In genomic region chr13:25114220-25114619, GRCh38 we compare ENCODE assay signal across 8 cellular contexts. TPM values are rescaled to one million over a fixed set of nuclear protein-coding genes. Genes with fewer than 3 reads are reported as not detected.
DNase-seq lines count a peak whose midpoint lies in the region; ATAC-seq, FAIRE-seq and TF ChIP-seq lines count a peak whose summit lies in the region.

No MANE protein-coding gene starts in this region.

- no peak overlapping the region for H3K27ac ChIP-seq in ascending aorta
- no peak overlapping the region for H3K27ac ChIP-seq in right atrium auricular region

- H3K4me3 ChIP-seq in ascending aorta = no peak overlapping the region
- H3K4me3 ChIP-seq in right atrium auricular region = no peak overlapping the region

- peak; percentile 36 for FAIRE-seq in H54 (lab: Jason Lieb, UNC)

- ATAC-seq in sciatic nerve (peak; percentile 64), HG02981 (IDR thresholded peaks at IDR 0.05; ENCODE audit: unreplicated experiment) (no peak)

- intact Hi-C loops in ascending aorta (cut with DNase I) (loop anchor here (10.0 kb wide), 1 partner anchor 119 kb away; no protein-coding TSS in a partner anchor), sciatic nerve (cut with DNase I) (no loop called here)

- TF ChIP-seq POLR2A in H54 (IDR thresholded peaks at IDR 0.05; ENCODE audit: low read depth, low read length) = no peak

- H3K27me3 ChIP-seq in ascending aorta (no peaks in the 10 kb centered on the region), right atrium auricular region (no peaks in the 10 kb centered on the region)

- H3K9me3 ChIP-seq in ascending aorta (no peaks in the 10 kb centered on the region), right atrium auricular region (no peaks in the 10 kb centered on the region)

- DNase-seq in Daoy (ENCODE audit: low read depth) (peak; percentile 78), H54 (ENCODE audit: insufficient read length, low spot score) (peak; percentile 38), NCI-H1105 treated with DMSO at 0.1 percent for 48 hours (lab: John Stamatoyannopoulos, UW) (peak; percentile 57), SW 1271 (lab: John Stamatoyannopoulos, UW) (peak; percentile 40 to 60), ascending aorta (ENCODE audit: low spot score in 2 of 2) (peak in 1 of 2 donors; percentile 65), right atrium auricular region (ENCODE audit: low spot score) (peak; percentile 64), sciatic nerve (ENCODE audit: low spot score) (peak; percentile 76)

- peak; percentile 15 to 65 (median 60) for TF ChIP-seq CTCF in ascending aorta (IDR thresholded peaks at IDR 0.05)
- peak; percentile 59 to 83 for TF ChIP-seq CTCF in right atrium auricular region (IDR thresholded peaks at IDR 0.05)

- H3K36me3 ChIP-seq in ascending aorta = no peaks in the 10 kb centered on the region
- no peaks in the 10 kb centered on the region for H3K36me3 ChIP-seq in right atrium auricular region

- H3K4me1 ChIP-seq in ascending aorta (no peaks in the 10 kb centered on the region), right atrium auricular region (no peaks in the 10 kb centered on the region)

RNA-seq across cellular contexts. Expression of gene PABPC3, which starts 18.3 kb away (rescaled TPM):
- 0.63 TPM in 1 of 2 replicates, not detected in the other for total RNA-seq in Daoy (2014; rRNA removed; shearing (Covaris generic))
- total RNA-seq in ascending aorta (not detected), right atrium auricular region (not detected), sciatic nerve (0.13 TPM)

RNA-seq across cellular contexts. Expression of gene AMER2, which starts 57.9 kb away (rescaled TPM):
- total RNA-seq in Daoy (2014; rRNA removed; shearing (Covaris generic)) = 0.40 TPM in 1 of 2 replicates, not detected in the other
- total RNA-seq in ascending aorta (not detected), right atrium auricular region (not detected), sciatic nerve (0.04 TPM)
